In genomic region chr6:98117072-98117471, GRCh38 we compare ENCODE assay signal across 23 cellular contexts.
A peak's percentile ranks its signal among the peaks of the same experiment; 100 is the strongest.
DNase-seq lines count a peak whose midpoint lies in the region; ATAC-seq and TF ChIP-seq lines count a peak whose summit lies in the region.
"Had no signal": no experiment of that assay in that cellular context is flagged by ENCODE, and none has a peak within 500 bp of the region (broad histone marks: within the 10 kb centered on the region; RNA-seq: fewer than 3 reads in every experiment).

No MANE protein-coding gene starts in this region.

- TF ChIP-seq EP300 in neural cell (conservative IDR thresholded peaks at IDR 0.05; ENCODE audit: poor library complexity, severe bottlenecking) = no peak

- H3K9ac ChIP-seq in endodermal cell (ENCODE audit: extremely low read depth, low read length, poor library complexity, severe bottlenecking) (no peak overlapping the region), neural cell (ENCODE audit: low read length) (no peak overlapping the region)
- H3K9ac ChIP-seq: BLaER1 treated with 17β-estradiol and CSF1 and Interleukin-3, amounts not matched to agents 10 nM and 100 nM had no signal

- no peak for DNase-seq in GM23338 (ENCODE audit: low spot score)
- DNase-seq in endodermal cell = no peak
- DNase-seq in NCI-H1105 treated with DMSO at 0.1 percent for 48 hours (lab: John Stamatoyannopoulos, UW) = no peak
- DNase-seq in natural killer cell treated with Interleukin-12 subunit alpha and Interleukin-12 subunit beta and Interleukin-15 and Interleukin-18, amount 100 ng/mL, for 72 hours (ENCODE audit: low spot score) = no peak
- no peak for DNase-seq in T-cell
- DNase-seq: 8988T; ACHN; AML-193; BE2C; CD4-positive, alpha-beta T cell; CD8-positive, alpha-beta memory T cell; DMS 273 treated with DMSO at 0.1 percent for 48 hours; DMS79; EL; GDM1; GOT3; HFFc6 had no signal

- H3K9me3 Mint-ChIP-seq in GM23338 (no peaks in the 10 kb centered on the region), endodermal cell (no peaks in the 10 kb centered on the region), T-cell (peaks cover 0 to 4% (median 3%) of the 10 kb centered on the region in 3 donors)
- H3K9me3 Mint-ChIP-seq in natural killer cell treated with Interleukin-12 subunit alpha and Interleukin-12 subunit beta and Interleukin-15 and Interleukin-18, amount 100 ng/mL, for 72 hours = no peaks in the 10 kb centered on the region
- H3K9me3 Mint-ChIP-seq: CD14-positive monocyte had no signal

- H3K4me3 Mint-ChIP-seq in GM23338 (no peak overlapping the region), endodermal cell (no peak overlapping the region), T-cell (no peak overlapping the region)
- H3K4me3 Mint-ChIP-seq in natural killer cell treated with Interleukin-12 subunit alpha and Interleukin-12 subunit beta and Interleukin-15 and Interleukin-18, amount 100 ng/mL, for 72 hours = no peak overlapping the region
- H3K4me3 Mint-ChIP-seq: CD14-positive monocyte; CD4-positive, alpha-beta T cell; CD8-positive, alpha-beta memory T cell; HFFc6 had no signal

- no peaks in the 10 kb centered on the region for H4K20me1 ChIP-seq in GM23338 (replicated peaks; ENCODE audit: insufficient read depth)
- no peaks in the 10 kb centered on the region for H4K20me1 ChIP-seq in neural cell (ENCODE audit: insufficient read depth)
- H4K20me1 ChIP-seq: BLaER1 treated with 17β-estradiol and CSF1 and Interleukin-3, amounts not matched to agents 10 nM and 100 nM had no signal

- peaks cover 5% of the 10 kb centered on the region; the same call in 1 of the 2 replicates for H3K4me1 ChIP-seq in GM23338 (ENCODE audit: insufficient read depth)
- H3K4me1 ChIP-seq in endodermal cell (ENCODE audit: control insufficient read depth, insufficient read depth, low read length) = no peaks in the 10 kb centered on the region
- H3K4me1 ChIP-seq: A549; BE2C; BLaER1 treated with 17β-estradiol and CSF1 and Interleukin-3, amounts not matched to agents 10 nM and 100 nM; HAP-1 had no signal

- TF ChIP-seq CTCF in GM23338 (conservative IDR thresholded peaks at IDR 0.05; ENCODE audit: low read depth in 2 of 2) (no peak), endodermal cell (conservative IDR thresholded peaks at IDR 0.05) (no peak), neural cell (IDR thresholded peaks at IDR 0.05; ENCODE audit: poor library complexity, severe bottlenecking) (no peak)

- H3K4me2 ChIP-seq in GM23338 (no peak overlapping the region), neural cell (ENCODE audit: low read length) (no peak overlapping the region)
- H3K4me2 ChIP-seq: A549; BLaER1 treated with 17β-estradiol and CSF1 and Interleukin-3, amounts not matched to agents 10 nM and 100 nM had no signal

- no peaks in the 10 kb centered on the region for H3K36me3 ChIP-seq in GM23338 (ENCODE audit: insufficient read depth)
- no peaks in the 10 kb centered on the region for H3K36me3 ChIP-seq in endodermal cell (ENCODE audit: control insufficient read depth, insufficient read depth, low read length)
- no peaks in the 10 kb centered on the region for H3K36me3 ChIP-seq in neural cell (ENCODE audit: insufficient read depth, low read length)
- H3K36me3 ChIP-seq: BE2C; BLaER1 treated with 17β-estradiol and CSF1 and Interleukin-3, amounts not matched to agents 10 nM and 100 nM; HAP-1 had no signal

- POLR2A ChIA-PET in T-cell (lab: Charles Lee) = no interaction called here

- WGBS in endodermal cell (ENCODE audit: insufficient coverage in 1 of 2, insufficient read length in 1 of 2), 2 experiments = 90% methylated on average over 1 of the region's 1 CpG; no CpG with 5 or more reads in 1 of the 2 experiments

- H3K9me2 ChIP-seq in GM23338 (ENCODE audit: insufficient read depth) (no peaks in the 10 kb centered on the region; the same call in 1 of the 2 replicates), neural cell (ENCODE audit: insufficient read depth, low read length) (no peaks in the 10 kb centered on the region)

- CTCF ChIA-PET in T-cell (lab: Charles Lee) = no interaction called here

- H3K4me3 ChIP-seq in GM23338 (no peak overlapping the region), endodermal cell (ENCODE audit: low read length) (no peak overlapping the region), neural cell (ENCODE audit: low read length) (no peak overlapping the region)
- H3K4me3 ChIP-seq: A549; BLaER1 treated with 17β-estradiol and CSF1 and Interleukin-3, amounts not matched to agents 10 nM and 100 nM; GM12878; HAP-1 had no signal

- ATAC-seq in GM23338 = peak; percentile 65
- ATAC-seq in natural killer cell treated with Interleukin-12 subunit alpha and Interleukin-12 subunit beta and Interleukin-15 and Interleukin-18, amount 100 ng/mL, for 72 hours = no peak
- ATAC-seq in T-cell (replicated peaks in 1 of 4) = no peak
- ATAC-seq: A549, GM12878 had no signal

- H3F3A ChIP-seq in GM23338 (replicated peaks; ENCODE audit: low read depth) (no peaks in the 10 kb centered on the region), neural cell (ENCODE audit: insufficient read depth, low read length, poor library complexity, severe bottlenecking) (no peaks in the 10 kb centered on the region)

- peak overlapping the region; percentile 35; the same call in 1 of the 2 replicates for H3K27ac Mint-ChIP-seq in GM23338
- no peak overlapping the region for H3K27ac Mint-ChIP-seq in endodermal cell
- H3K27ac Mint-ChIP-seq in natural killer cell treated with Interleukin-12 subunit alpha and Interleukin-12 subunit beta and Interleukin-15 and Interleukin-18, amount 100 ng/mL, for 72 hours = no peak overlapping the region
- no peak overlapping the region for H3K27ac Mint-ChIP-seq in T-cell
- H3K27ac Mint-ChIP-seq: CD14-positive monocyte; CD4-positive, alpha-beta T cell; CD8-positive, alpha-beta memory T cell; HFFc6 had no signal

- H3K27ac ChIP-seq in GM23338 (ENCODE audit: low read depth) (no peak overlapping the region), endodermal cell (ENCODE audit: low read depth, low read length) (peak overlapping the region; percentile 83), neural cell (ENCODE audit: low read length) (no peak overlapping the region)
- H3K27ac ChIP-seq: A549; BLaER1 treated with 17β-estradiol and CSF1 and Interleukin-3, amounts not matched to agents 10 nM and 100 nM had no signal

- H3K27me3 Mint-ChIP-seq in GM23338 (ENCODE audit: insufficient read depth, low read depth, poor library complexity) (no peaks in the 10 kb centered on the region), endodermal cell (ENCODE audit: insufficient read depth) (no peaks in the 10 kb centered on the region), T-cell (no peaks in the 10 kb centered on the region)
- H3K27me3 Mint-ChIP-seq in natural killer cell treated with Interleukin-12 subunit alpha and Interleukin-12 subunit beta and Interleukin-15 and Interleukin-18, amount 100 ng/mL, for 72 hours = no peaks in the 10 kb centered on the region
- H3K27me3 Mint-ChIP-seq: CD4-positive, alpha-beta T cell; CD8-positive, alpha-beta memory T cell had no signal

- H3K36me3 Mint-ChIP-seq in GM23338 (ENCODE audit: low read depth) = no peaks in the 10 kb centered on the region
- H3K36me3 Mint-ChIP-seq in endodermal cell (ENCODE audit: low read depth) = no peaks in the 10 kb centered on the region
- H3K36me3 Mint-ChIP-seq in natural killer cell treated with Interleukin-12 subunit alpha and Interleukin-12 subunit beta and Interleukin-15 and Interleukin-18, amount 100 ng/mL, for 72 hours = no peaks in the 10 kb centered on the region
- no peaks in the 10 kb centered on the region for H3K36me3 Mint-ChIP-seq in T-cell
- H3K36me3 Mint-ChIP-seq: CD14-positive monocyte; CD8-positive, alpha-beta memory T cell had no signal

- TF ChIP-seq RAD21 in neural cell (conservative IDR thresholded peaks at IDR 0.05) = no peak

- H3K27me3 ChIP-seq in GM23338 (ENCODE audit: insufficient read depth) (no peaks in the 10 kb centered on the region), endodermal cell (ENCODE audit: control insufficient read depth, insufficient read depth, low read length, poor library complexity, severe bottlenecking) (no peaks in the 10 kb centered on the region), neural cell (ENCODE audit: insufficient read depth, low read depth, low read length) (no peaks in the 10 kb centered on the region)
- H3K27me3 ChIP-seq: BLaER1 treated with 17β-estradiol and CSF1 and Interleukin-3, amounts not matched to agents 10 nM and 100 nM had no signal

- H3K79me2 ChIP-seq in GM23338 (replicated peaks; ENCODE audit: insufficient read depth) (no peaks in the 10 kb centered on the region), neural cell (replicated peaks; ENCODE audit: insufficient read depth, low read length) (no peaks in the 10 kb centered on the region)

- H3K9me3 ChIP-seq in endodermal cell (ENCODE audit: control insufficient read depth, low read length) (no peaks in the 10 kb centered on the region), neural cell (ENCODE audit: low read length) (no peaks in the 10 kb centered on the region)
- H3K9me3 ChIP-seq: A549; BE2C; BLaER1 treated with 17β-estradiol and CSF1 and Interleukin-3, amounts not matched to agents 10 nM and 100 nM; HAP-1 had no signal

- H2AFZ ChIP-seq in GM23338 (no peak overlapping the region), neural cell (ENCODE audit: low read depth, low read length) (no peak overlapping the region)

- H3K4me1 Mint-ChIP-seq in GM23338 (peaks cover 24% of the 10 kb centered on the region; the same call in 2 of the 3 replicates), endodermal cell (peaks cover 3% of the 10 kb centered on the region), T-cell (no peaks in the 10 kb centered on the region)
- no peaks in the 10 kb centered on the region for H3K4me1 Mint-ChIP-seq in natural killer cell treated with Interleukin-12 subunit alpha and Interleukin-12 subunit beta and Interleukin-15 and Interleukin-18, amount 100 ng/mL, for 72 hours (ENCODE audit: low read depth in 2 of 2)
- H3K4me1 Mint-ChIP-seq: CD14-positive monocyte; CD8-positive, alpha-beta memory T cell had no signal

TF ChIP-seq in neural cell, 6 proteins besides CTCF, POLR2A, EP300 and RAD21 (continues in another document):
- TF ChIP-seq SMC3 (conservative IDR thresholded peaks at IDR 0.05; ENCODE audit: poor library complexity) = no peak
